Comparison of ENCODE assay signal across 13 cellular contexts in the genomic region with DNA sequence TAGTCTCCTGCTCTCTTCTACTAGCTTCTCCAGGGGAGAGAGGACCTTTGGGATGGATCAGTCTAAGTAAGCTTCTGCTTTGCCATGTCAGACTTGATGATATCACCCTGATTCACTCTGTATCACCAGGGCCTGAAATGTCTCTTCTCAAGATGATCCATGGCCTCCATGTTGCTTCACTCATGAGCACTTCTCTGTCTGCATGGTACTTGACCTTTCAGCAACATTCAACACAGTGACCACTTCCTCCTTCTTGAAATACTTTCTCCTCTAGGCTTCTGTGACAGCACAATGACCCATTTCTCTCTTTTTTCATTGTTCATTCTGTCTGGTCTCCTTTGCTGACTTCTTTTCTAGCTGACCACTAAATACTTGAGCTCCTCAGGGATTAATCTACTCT. TPM values are rescaled to one million over a fixed set of nuclear protein-coding genes. Genes with fewer than 3 reads are reported as not detected.
DNase-seq lines count a peak whose midpoint lies in the region; ATAC-seq and TF ChIP-seq lines count a peak whose summit lies in the region.
"Had no signal": no experiment of that assay in that cellular context is flagged by ENCODE, and none has a peak within 500 bp of the region (broad histone marks: within the 10 kb centered on the region; RNA-seq: fewer than 3 reads in every experiment).

No MANE protein-coding gene starts in this region.

- no peak for TF ChIP-seq POLR2A in sigmoid colon (IDR thresholded peaks at IDR 0.05)

- DNase-seq in CMK (ENCODE audit: low read depth), result peak; percentile 8
- peak; percentile 77 for DNase-seq in LHCN-M2 (ENCODE audit: low read depth)
- DNase-seq in kidney glomerular epithelial cell (lab: John Stamatoyannopoulos, UW), result peak; percentile 43
- DNase-seq in sigmoid colon, result no peak
- no peak for DNase-seq in cerebellum (ENCODE audit: low spot score)
- DNase-seq in WERI-Rb-1, result no peak
- DNase-seq: DMS79 treated with DMSO at 0.1 percent for 48 hours, heart right ventricle, NCI-H2081, T-cell had no signal

- H3K27ac Mint-ChIP-seq in activated T-helper 17 cell treated with anti-CD3 and anti-CD28 coated beads, Interleukin-2, amount 50 U/mL, for 72 hours, result no peak overlapping the region
- H3K27ac Mint-ChIP-seq: T-cell had no signal

- intact Hi-C loops in sigmoid colon (cut with DNase I), result no loop called here

- peaks cover 0 to 16% (median 10%) of the 10 kb centered on the region in 4 donors for H3K4me1 ChIP-seq in sigmoid colon

- no peak overlapping the region for H3K27ac ChIP-seq in sigmoid colon
- no peak overlapping the region for H3K27ac ChIP-seq in WERI-Rb-1
- H3K27ac ChIP-seq: heart right ventricle had no signal

- H3K9me3 Mint-ChIP-seq in activated T-helper 17 cell treated with anti-CD3 and anti-CD28 coated beads, Interleukin-2, amount 50 U/mL, for 72 hours, result no peaks in the 10 kb centered on the region

- no peaks in the 10 kb centered on the region for H3K36me3 ChIP-seq in sigmoid colon
- H3K36me3 ChIP-seq in WERI-Rb-1, result no peaks in the 10 kb centered on the region
- H3K36me3 ChIP-seq: heart right ventricle had no signal

- peaks cover under 1% of the 10 kb centered on the region for H3K27me3 Mint-ChIP-seq in activated T-helper 17 cell treated with anti-CD3 and anti-CD28 coated beads, Interleukin-2, amount 50 U/mL, for 72 hours

- no peaks in the 10 kb centered on the region for H3K4me1 Mint-ChIP-seq in activated T-helper 17 cell treated with anti-CD3 and anti-CD28 coated beads, Interleukin-2, amount 50 U/mL, for 72 hours
- H3K4me1 Mint-ChIP-seq: T-cell had no signal

- H3K9me3 ChIP-seq in sigmoid colon, result no peaks in the 10 kb centered on the region
- no peaks in the 10 kb centered on the region for H3K9me3 ChIP-seq in WERI-Rb-1 (ENCODE audit: severe bottlenecking)
- H3K9me3 ChIP-seq: heart right ventricle had no signal

- ATAC-seq in activated T-helper 17 cell treated with anti-CD3 and anti-CD28 coated beads, Interleukin-2, amount 50 U/mL, for 72 hours (replicated peaks), result peak; percentile 78
- no peak for ATAC-seq in HG02970 (IDR thresholded peaks at IDR 0.05; ENCODE audit: low FRiP score, unreplicated experiment)
- ATAC-seq: heart right ventricle, T-cell had no signal

- no peak overlapping the region for H3K4me3 Mint-ChIP-seq in activated T-helper 17 cell treated with anti-CD3 and anti-CD28 coated beads, Interleukin-2, amount 50 U/mL, for 72 hours
- H3K4me3 Mint-ChIP-seq: T-cell had no signal

- no peak for TF ChIP-seq EP300 in sigmoid colon (IDR thresholded peaks at IDR 0.05)

- TF ChIP-seq CTCF in sigmoid colon (IDR thresholded peaks at IDR 0.05) (no peak), WERI-Rb-1 (IDR thresholded peaks at IDR 0.05; ENCODE audit: low read depth, low read length) (no peak)

- H3K4me3 ChIP-seq in sigmoid colon, result no peak overlapping the region
- no peak overlapping the region for H3K4me3 ChIP-seq in WERI-Rb-1 (ENCODE audit: low read depth, low read length)
- H3K4me3 ChIP-seq: heart right ventricle had no signal

- H3K36me3 Mint-ChIP-seq in activated T-helper 17 cell treated with anti-CD3 and anti-CD28 coated beads, Interleukin-2, amount 50 U/mL, for 72 hours (ENCODE audit: low read depth), result no peaks in the 10 kb centered on the region
- H3K36me3 Mint-ChIP-seq: T-cell had no signal

- no peaks in the 10 kb centered on the region for H3K27me3 ChIP-seq in sigmoid colon
- H3K27me3 ChIP-seq in WERI-Rb-1 (ENCODE audit: insufficient read depth, low read depth, severe bottlenecking), result no peaks in the 10 kb centered on the region
- H3K27me3 ChIP-seq: heart right ventricle had no signal

RNA-seq across cellular contexts. Expression of gene NGF, which starts 35.3 kb away (rescaled TPM):
- not detected in 2 replicates for total RNA-seq in LHCN-M2 (2014; rRNA removed)
- polyA plus RNA-seq in LHCN-M2 (2012), result 1.8 TPM
- not detected for total RNA-seq in activated T-helper 17 cell treated with anti-CD3 and anti-CD28 coated beads, Interleukin-2, amount 50 U/mL, for 72 hours
- total RNA-seq in sigmoid colon, result 1 to 10 TPM in 3 of 4 donors, under 1 TPM in 1; 0.83 to 5.6 (median 4.7) TPM
- polyA plus RNA-seq in sigmoid colon, result 1 to 10 TPM in 1 of 3 donors, not detected in 2; 1.3 TPM
- total RNA-seq in cerebellum, result 1.7 TPM
- total RNA-seq: H4, T-cell had no signal

Comparison
In these comparisons a context has a peak if more than half of its experiments do, and no peak if none do; other contexts are left out.
1. DNase-seq: peak in CMK (single experiment), LHCN-M2 (single experiment) and kidney glomerular epithelial cell (single experiment); none in sigmoid colon (single experiment), cerebellum (single experiment) and WERI-Rb-1 (single experiment).